Comparison of ENCODE assay signal across 8 cellular contexts in genomic region chr3:9947025-9947995, GRCh38. TPM values are rescaled to one million over a fixed set of nuclear protein-coding genes. Genes with fewer than 3 reads are reported as not detected.
A peak's percentile ranks its signal among the peaks of the same experiment; 100 is the strongest.
DNase-seq lines count a peak whose midpoint lies in the region; ATAC-seq and TF ChIP-seq lines count a peak whose summit lies in the region.

No MANE protein-coding gene starts in this region.

- peak overlapping the region; percentile 98 for H2AFZ ChIP-seq in PC-9

- no TSS peak for BruUV-seq in PC-9 (replicated peaks; lab: Mats Ljungman, UMichigan)

- H3K36me3 ChIP-seq in ES-I3 (ENCODE audit: insufficient read depth, low read length) = no peaks in the 10 kb centered on the region
- H3K36me3 ChIP-seq in PC-9 (ENCODE audit: low read depth) = no peaks in the 10 kb centered on the region
- peaks cover 22% of the 10 kb centered on the region for H3K36me3 ChIP-seq in muscle layer of colon (ENCODE audit: insufficient read depth, low read length)

- no peaks in the 10 kb centered on the region for H3K27me3 Mint-ChIP-seq in activated T-helper 1 cell treated with anti-CD3 and anti-CD28 coated beads, Interleukin-12 subunit alpha, Interleukin-12 subunit beta, Interleukin-2, Interleukin-4 antibody, amounts not matched to agents 30 ng/mL and 10 ng/mL and 1 ng/mL, durations not matched to agents 14 hours and 24 hours and 36 hours (ENCODE audit: insufficient read depth)

- H4K20me1 ChIP-seq in PC-9 (ENCODE audit: insufficient read depth) = no peaks in the 10 kb centered on the region

- peaks cover 9% of the 10 kb centered on the region for H3K36me3 Mint-ChIP-seq in activated T-helper 1 cell treated with anti-CD3 and anti-CD28 coated beads, Interleukin-12 subunit alpha, Interleukin-12 subunit beta, Interleukin-2, Interleukin-4 antibody, amounts not matched to agents 30 ng/mL and 10 ng/mL and 1 ng/mL, durations not matched to agents 14 hours and 24 hours and 36 hours (ENCODE audit: low read depth)

- peaks cover 6% of the 10 kb centered on the region; the same call in 1 of the 2 replicates for H3K79me2 ChIP-seq in PC-9 (ENCODE audit: low read depth)

- intact Hi-C loops in PC-9 (cut with micrococcal nuclease; ENCODE audit: unreplicated experiment) = loop anchor here (1.0 to 10.0 kb wide), 6 partner anchors 29 to 233 kb away; partner anchors contain the start of genes FANCD2 and TTLL3
- intact Hi-C loops in activated T-helper 1 cell treated with anti-CD3 and anti-CD28 coated beads, Interleukin-12 subunit alpha, Interleukin-12 subunit beta, Interleukin-2, Interleukin-4 antibody, amounts not matched to agents 30 ng/mL and 10 ng/mL and 1 ng/mL, durations not matched to agents 14 hours and 24 hours and 36 hours (cut with micrococcal nuclease) = no loop called here

- ATAC-seq in HG02763 (IDR thresholded peaks at IDR 0.05; ENCODE audit: unreplicated experiment) (no peak), HG03280 (IDR thresholded peaks at IDR 0.05; ENCODE audit: unreplicated experiment) (no peak)

- H3K27ac ChIP-seq in PC-9 (no peak overlapping the region), muscle layer of colon (ENCODE audit: low read depth, low read length) (peak overlapping the region; percentile 79)

- H3K27ac Mint-ChIP-seq in activated T-helper 1 cell treated with anti-CD3 and anti-CD28 coated beads, Interleukin-12 subunit alpha, Interleukin-12 subunit beta, Interleukin-2, Interleukin-4 antibody, amounts not matched to agents 30 ng/mL and 10 ng/mL and 1 ng/mL, durations not matched to agents 14 hours and 24 hours and 36 hours = no peak overlapping the region

- no peaks in the 10 kb centered on the region for H3K9me3 Mint-ChIP-seq in activated T-helper 1 cell treated with anti-CD3 and anti-CD28 coated beads, Interleukin-12 subunit alpha, Interleukin-12 subunit beta, Interleukin-2, Interleukin-4 antibody, amounts not matched to agents 30 ng/mL and 10 ng/mL and 1 ng/mL, durations not matched to agents 14 hours and 24 hours and 36 hours

- no peak overlapping the region for H3K4me3 Mint-ChIP-seq in activated T-helper 1 cell treated with anti-CD3 and anti-CD28 coated beads, Interleukin-12 subunit alpha, Interleukin-12 subunit beta, Interleukin-2, Interleukin-4 antibody, amounts not matched to agents 30 ng/mL and 10 ng/mL and 1 ng/mL, durations not matched to agents 14 hours and 24 hours and 36 hours

- DNase-seq in PC-9 (peak; percentile 72 to 87), fibroblast of gingiva (ENCODE audit: low read depth) (peak; percentile 79), mesenteric fat pad (ENCODE audit: low spot score) (no peak)
- DNase-seq in activated T-helper 1 cell treated with anti-CD3 and anti-CD28 coated beads, Interleukin-12 subunit alpha, Interleukin-12 subunit beta, Interleukin-2, Interleukin-4 antibody, amounts not matched to agents 30 ng/mL and 10 ng/mL and 1 ng/mL, durations not matched to agents 14 hours and 24 hours and 36 hours (ENCODE audit: low spot score) = no peak

- H3K4me2 ChIP-seq in PC-9 = peak overlapping the region; percentile 88

- POLR2A ChIA-PET in PC-9 (lab: Charles Lee; ENCODE audit: unreplicated experiment) = interaction anchor here (0.5 to 0.9 kb wide), 3 partner anchors 30 to 194 kb away, joined by 3 to 7 read pairs (median 3); partner anchors contain the start of gene VHL

- H3K9me3 ChIP-seq in ES-I3 (ENCODE audit: control insufficient read depth, insufficient read depth, low read length) (no peaks in the 10 kb centered on the region), PC-9 (ENCODE audit: insufficient read depth, low read depth) (no peaks in the 10 kb centered on the region), muscle layer of colon (ENCODE audit: low read length) (no peaks in the 10 kb centered on the region)

- H3K27me3 ChIP-seq in PC-9 (ENCODE audit: insufficient read depth, low read depth) (no peaks in the 10 kb centered on the region), muscle layer of colon (ENCODE audit: control insufficient read depth in 1 of 2, insufficient read depth in 2 of 2, low read length in 2 of 2) (no peaks in the 10 kb centered on the region)

- peaks cover 17% of the 10 kb centered on the region; the same call in 1 of the 2 replicates for H3F3A ChIP-seq in PC-9 (ENCODE audit: insufficient read depth, low read depth)

- H3K4me1 ChIP-seq in ES-I3 (ENCODE audit: insufficient read depth, low read length) (no peaks in the 10 kb centered on the region), PC-9 (replicated peaks; ENCODE audit: insufficient read depth) (peaks cover 6% of the 10 kb centered on the region), muscle layer of colon (ENCODE audit: insufficient read depth, low read length) (peaks cover 11% of the 10 kb centered on the region)

- H3K9me2 ChIP-seq in PC-9 (ENCODE audit: insufficient read depth) = no peaks in the 10 kb centered on the region

- H3K4me3 ChIP-seq in PC-9 (peak overlapping the region; percentile 72), muscle layer of colon (ENCODE audit: low read depth in 1 of 2, low read length in 2 of 2) (peak overlapping the region; percentile 66 to 76)

- CTCF ChIA-PET in PC-9 (lab: Charles Lee) = interaction anchor here (0.9 to 1.3 kb wide), 4 partner anchors 14 to 99 kb away, joined by 3 to 4 read pairs (median 3); partner anchors contain the start of gene CRELD1

- H3K4me1 Mint-ChIP-seq in activated T-helper 1 cell treated with anti-CD3 and anti-CD28 coated beads, Interleukin-12 subunit alpha, Interleukin-12 subunit beta, Interleukin-2, Interleukin-4 antibody, amounts not matched to agents 30 ng/mL and 10 ng/mL and 1 ng/mL, durations not matched to agents 14 hours and 24 hours and 36 hours (ENCODE audit: low read depth) = peaks cover 21% of the 10 kb centered on the region

- TF ChIP-seq CTCF in PC-9 (conservative IDR thresholded peaks at IDR 0.05) = peak; percentile 55; the same call in 1 of the 2 replicates

- peak overlapping the region; percentile 81 for H3K9ac ChIP-seq in ES-I3 (ENCODE audit: low read depth, low read length)
- H3K9ac ChIP-seq in muscle layer of colon (ENCODE audit: low read length) = no peak overlapping the region

RNA-seq across cellular contexts. Expression of gene PRRT3, which starts 4.9 kb away (rescaled TPM):
- total RNA-seq in PC-9 (2021) (0.90 and 0.93 TPM in 2 replicates), mesenteric fat pad (1.6 TPM)
- total RNA-seq in activated T-helper 1 cell treated with anti-CD3 and anti-CD28 coated beads, Interleukin-12 subunit alpha, Interleukin-12 subunit beta, Interleukin-2, Interleukin-4 antibody, amounts not matched to agents 30 ng/mL and 10 ng/mL and 1 ng/mL, durations not matched to agents 14 hours and 24 hours and 36 hours = 16.4 and 16.8 TPM in 2 replicates

RNA-seq across cellular contexts. Expression of gene CRELD1, which starts 13.7 kb away (rescaled TPM):
- 30.7 TPM in 2 replicates for total RNA-seq in PC-9 (2021)
- total RNA-seq in mesenteric fat pad = 24.8 TPM
- total RNA-seq in activated T-helper 1 cell treated with anti-CD3 and anti-CD28 coated beads, Interleukin-12 subunit alpha, Interleukin-12 subunit beta, Interleukin-2, Interleukin-4 antibody, amounts not matched to agents 30 ng/mL and 10 ng/mL and 1 ng/mL, durations not matched to agents 14 hours and 24 hours and 36 hours = 18.7 and 20.6 TPM in 2 replicates

RNA-seq across cellular contexts. Expression of gene IL17RC, which starts 30.4 kb away (rescaled TPM):
- total RNA-seq in PC-9 (2021) (45.0 and 54.6 TPM in 2 replicates), mesenteric fat pad (28.8 TPM)
- total RNA-seq in activated T-helper 1 cell treated with anti-CD3 and anti-CD28 coated beads, Interleukin-12 subunit alpha, Interleukin-12 subunit beta, Interleukin-2, Interleukin-4 antibody, amounts not matched to agents 30 ng/mL and 10 ng/mL and 1 ng/mL, durations not matched to agents 14 hours and 24 hours and 36 hours = 0.64 and 0.83 TPM in 2 replicates

RNA-seq across cellular contexts. Expression of gene EMC3, which starts 39.3 kb away (rescaled TPM):
- total RNA-seq in PC-9 (2021) (36.1 and 57.5 TPM in 2 replicates), mesenteric fat pad (143 TPM)
- 38.8 and 43.1 TPM in 2 replicates for total RNA-seq in activated T-helper 1 cell treated with anti-CD3 and anti-CD28 coated beads, Interleukin-12 subunit alpha, Interleukin-12 subunit beta, Interleukin-2, Interleukin-4 antibody, amounts not matched to agents 30 ng/mL and 10 ng/mL and 1 ng/mL, durations not matched to agents 14 hours and 24 hours and 36 hours

RNA-seq across cellular contexts. Expression of gene IL17RE, which starts 44.7 kb away (rescaled TPM):
- total RNA-seq in PC-9 (2021) (22.7 and 23.8 TPM in 2 replicates), mesenteric fat pad (20.2 TPM)
- 3.2 and 3.5 TPM in 2 replicates for total RNA-seq in activated T-helper 1 cell treated with anti-CD3 and anti-CD28 coated beads, Interleukin-12 subunit alpha, Interleukin-12 subunit beta, Interleukin-2, Interleukin-4 antibody, amounts not matched to agents 30 ng/mL and 10 ng/mL and 1 ng/mL, durations not matched to agents 14 hours and 24 hours and 36 hours

Comparison
In these comparisons a context has a peak if more than half of its experiments do, and no peak if none do; other contexts are left out.
1. DNase-seq: peak in PC-9 (2 of 2) and fibroblast of gingiva (single experiment); none in mesenteric fat pad (single experiment) and activated T-helper 1 cell treated with anti-CD3 and anti-CD28 coated beads, Interleukin-12 subunit alpha, Interleukin-12 subunit beta, Interleukin-2, Interleukin-4 antibody, amounts not matched to agents 30 ng/mL and 10 ng/mL and 1 ng/mL, durations not matched to agents 14 hours and 24 hours and 36 hours (single experiment).
2. RNA of gene IL17RC, which starts 30.4 kb away (total RNA-seq): 45.0 to 54.6 TPM in PC-9 and 28.8 TPM in mesenteric fat pad (single experiment); 0.64 to 0.83 TPM in activated T-helper 1 cell treated with anti-CD3 and anti-CD28 coated beads, Interleukin-12 subunit alpha, Interleukin-12 subunit beta, Interleukin-2, Interleukin-4 antibody, amounts not matched to agents 30 ng/mL and 10 ng/mL and 1 ng/mL, durations not matched to agents 14 hours and 24 hours and 36 hours; every median in the first group is over 10 times any median in the second.